Comparison of ENCODE assay signal across 25 cellular contexts in the genomic region with DNA sequence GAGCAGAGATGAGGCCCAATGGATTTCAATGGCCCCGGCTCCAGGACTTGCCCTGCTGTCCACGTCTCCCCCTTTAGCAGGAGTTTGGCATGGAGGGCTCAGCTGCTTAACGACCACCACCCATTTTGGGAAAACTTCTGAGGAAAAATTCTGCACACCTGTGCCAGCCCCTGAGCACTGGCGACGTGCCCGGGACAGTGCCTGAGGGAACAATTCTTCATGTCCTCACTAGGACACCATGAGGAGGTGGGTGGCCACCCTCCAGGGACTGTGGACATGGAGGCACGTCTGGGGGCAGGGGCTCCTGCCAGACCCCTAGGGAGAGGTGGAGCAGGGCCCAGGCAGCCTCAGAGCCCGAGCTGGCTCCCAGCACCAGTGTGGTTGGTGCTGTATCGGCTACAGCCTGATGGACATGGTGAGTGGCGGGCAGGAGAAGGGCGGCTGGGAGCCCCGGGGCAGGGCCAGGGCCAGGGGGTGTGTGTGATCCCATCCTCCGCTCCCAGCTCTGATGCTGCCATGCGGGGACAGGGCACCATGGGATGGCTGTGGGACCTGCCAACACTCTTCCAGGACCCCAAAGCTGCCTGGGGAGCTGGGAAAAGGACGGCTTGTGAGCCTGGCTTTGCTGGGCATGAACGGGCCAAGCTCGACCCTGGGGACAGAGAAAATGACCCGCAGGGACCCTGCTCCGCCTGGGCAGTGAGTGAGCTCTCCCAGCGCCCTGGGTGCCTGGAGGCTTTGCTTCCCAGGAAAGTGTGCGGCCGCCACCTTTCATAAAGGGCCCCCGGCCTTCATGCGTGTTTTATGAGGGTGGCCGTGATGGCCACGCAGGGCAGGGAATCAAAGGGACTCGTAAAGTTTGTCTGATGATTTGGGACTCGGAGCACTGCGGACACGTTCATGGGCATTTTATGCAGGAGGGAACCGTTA. TPM values are rescaled to one million over a fixed set of nuclear protein-coding genes. Genes with fewer than 3 reads are reported as not detected.
"Had no signal": no experiment of that assay in that cellular context is flagged by ENCODE, and none has a peak within 500 bp of the region (broad histone marks: within the 10 kb centered on the region; RNA-seq: fewer than 3 reads in every experiment).

No MANE protein-coding gene starts in this region.

- H3K4me3 Mint-ChIP-seq: activated CD4-positive, alpha-beta T cell treated with anti-CD3 and anti-CD28 coated beads, Interleukin-2, amount 10 ng/mL, durations not matched to agents 7 days and 5 days; activated CD8-positive, alpha-beta T cell treated with anti-CD3 and anti-CD28 coated beads for 36 hours; activated T-cell treated with anti-CD3 and anti-CD28 coated beads, Interleukin-2, amount 50 U/mL, for 4 hours; activated T-helper 17 cell treated with anti-CD3 and anti-CD28 coated beads, Interleukin-2, amount 50 U/mL, for 72 hours; memory B cell; natural killer cell had no signal

- H3K9me3 Mint-ChIP-seq: activated CD4-positive, alpha-beta T cell treated with anti-CD3 and anti-CD28 coated beads, Interleukin-2, amount 10 ng/mL, durations not matched to agents 7 days and 5 days; activated CD8-positive, alpha-beta T cell treated with anti-CD3 and anti-CD28 coated beads for 36 hours; activated naive CD4-positive, alpha-beta T cell treated with anti-CD3 and anti-CD28 coated beads, Interleukin-2, amount 50 U/mL, for 72 hours; activated T-cell treated with anti-CD3 and anti-CD28 coated beads, Interleukin-2, amount 50 U/mL, for 4 hours; activated T-helper 17 cell treated with anti-CD3 and anti-CD28 coated beads, Interleukin-2, amount 50 U/mL, for 72 hours; memory B cell; natural killer cell had no signal

- H3K27ac ChIP-seq: esophagus muscularis mucosa, foreskin keratinocyte, ovary, prostate gland, testis, transverse colon had no signal

- H3K36me3 ChIP-seq: esophagus muscularis mucosa, ovary, prostate gland, transverse colon had no signal

- ATAC-seq: activated CD8-positive, alpha-beta T cell treated with anti-CD3 and anti-CD28 coated beads for 36 hours; activated naive CD4-positive, alpha-beta T cell treated with anti-CD3 and anti-CD28 coated beads, Interleukin-2, amount 50 U/mL, for 72 hours; activated T-cell treated with anti-CD3 and anti-CD28 coated beads, Interleukin-2, amount 50 U/mL, for 4 hours; activated T-helper 17 cell treated with anti-CD3 and anti-CD28 coated beads, Interleukin-2, amount 50 U/mL, for 72 hours; foreskin keratinocyte; left colon; natural killer cell; SK-N-SH treated with all-trans-retinoic acid at 6 μM for 48 hours; stimulated activated naive CD8-positive, alpha-beta T cell treated with anti-CD3 and anti-CD28 coated beads, Interleukin-15, Interleukin-2, amounts not matched to agents 100 U/mL and 50 U/mL, for 24 hours had no signal

- DNase-seq: activated CD4-positive, alpha-beta T cell treated with anti-CD3 and anti-CD28 coated beads for 1 hour; activated CD4-positive, alpha-beta T cell treated with anti-CD3 and anti-CD28 coated beads, Interleukin-2, amount 10 ng/mL, durations not matched to agents 7 days and 5 days; activated CD8-positive, alpha-beta T cell treated with anti-CD3 and anti-CD28 coated beads for 36 hours; activated gamma-delta T cell treated with Interleukin-2 at 50 U/mL for 16 hours; activated T-cell treated with anti-CD3 and anti-CD28 coated beads, Interleukin-2, amount 50 U/mL, for 4 hours; dermis blood vessel endothelial cell; effector CD4-positive, alpha-beta T cell; foreskin keratinocyte; islet precursor cell; left colon; natural killer cell; ovary; stimulated activated CD4-positive, alpha-beta T cell treated with anti-CD3 and anti-CD28 coated beads, Interleukin-2, amount 100 ng/mL, for 48 hours; stimulated activated naive CD8-positive, alpha-beta T cell treated with anti-CD3 and anti-CD28 coated beads, Interleukin-15, Interleukin-2, amounts not matched to agents 100 U/mL and 50 U/mL, for 24 hours; T-helper 2 cell; testis; transverse colon had no signal

- H3K27ac Mint-ChIP-seq: activated CD4-positive, alpha-beta T cell treated with anti-CD3 and anti-CD28 coated beads, Interleukin-2, amount 10 ng/mL, durations not matched to agents 7 days and 5 days; activated CD8-positive, alpha-beta T cell treated with anti-CD3 and anti-CD28 coated beads for 36 hours; activated T-helper 17 cell treated with anti-CD3 and anti-CD28 coated beads, Interleukin-2, amount 50 U/mL, for 72 hours; memory B cell; natural killer cell had no signal

- H3K4me3 ChIP-seq: esophagus muscularis mucosa, ovary, prostate gland, testis, transverse colon had no signal

- H3K27me3 Mint-ChIP-seq: activated CD8-positive, alpha-beta T cell treated with anti-CD3 and anti-CD28 coated beads for 36 hours; activated T-helper 17 cell treated with anti-CD3 and anti-CD28 coated beads, Interleukin-2, amount 50 U/mL, for 72 hours had no signal

- H3K9me3 ChIP-seq: esophagus muscularis mucosa, ovary, prostate gland, testis, transverse colon had no signal

- H3K27me3 ChIP-seq: ovary, testis had no signal

- H3K36me3 Mint-ChIP-seq: natural killer cell had no signal

RNA-seq across cellular contexts. Expression of a gene that starts 44.3 kb away (rescaled TPM):
- total RNA-seq: activated CD4-positive, alpha-beta T cell treated with anti-CD3 and anti-CD28 coated beads, Interleukin-2, amount 10 ng/mL, durations not matched to agents 7 days and 5 days; activated CD8-positive, alpha-beta T cell treated with anti-CD3 and anti-CD28 coated beads for 36 hours; dermis blood vessel endothelial cell; esophagus muscularis mucosa; foreskin keratinocyte; left colon; mononuclear cell; ovary; transverse colon; urinary bladder had no signal
- polyA plus RNA-seq: foreskin keratinocyte, ovary, urinary bladder had no signal

RNA-seq across cellular contexts. Expression of a gene that starts 54.7 kb away (rescaled TPM):
- total RNA-seq: activated CD4-positive, alpha-beta T cell treated with anti-CD3 and anti-CD28 coated beads, Interleukin-2, amount 10 ng/mL, durations not matched to agents 7 days and 5 days; dermis blood vessel endothelial cell; esophagus muscularis mucosa; foreskin keratinocyte had no signal
